In genomic region chr22:37656583-37656982, GRCh38 we compare ENCODE assay signal across 1 cellular context.
TF ChIP-seq lines count a peak whose summit lies in the region.

No MANE protein-coding gene starts in this region.

TF ChIP-seq in K562, 482 proteins besides CTCF, POLR2A, EP300 and RAD21:
- peak; percentile 82 for TF ChIP-seq ZNF121 (CRISPR knock-in tag; conservative IDR thresholded peaks at IDR 0.05)
